ENCODE assay signal across 9 cellular contexts in the genomic region with DNA sequence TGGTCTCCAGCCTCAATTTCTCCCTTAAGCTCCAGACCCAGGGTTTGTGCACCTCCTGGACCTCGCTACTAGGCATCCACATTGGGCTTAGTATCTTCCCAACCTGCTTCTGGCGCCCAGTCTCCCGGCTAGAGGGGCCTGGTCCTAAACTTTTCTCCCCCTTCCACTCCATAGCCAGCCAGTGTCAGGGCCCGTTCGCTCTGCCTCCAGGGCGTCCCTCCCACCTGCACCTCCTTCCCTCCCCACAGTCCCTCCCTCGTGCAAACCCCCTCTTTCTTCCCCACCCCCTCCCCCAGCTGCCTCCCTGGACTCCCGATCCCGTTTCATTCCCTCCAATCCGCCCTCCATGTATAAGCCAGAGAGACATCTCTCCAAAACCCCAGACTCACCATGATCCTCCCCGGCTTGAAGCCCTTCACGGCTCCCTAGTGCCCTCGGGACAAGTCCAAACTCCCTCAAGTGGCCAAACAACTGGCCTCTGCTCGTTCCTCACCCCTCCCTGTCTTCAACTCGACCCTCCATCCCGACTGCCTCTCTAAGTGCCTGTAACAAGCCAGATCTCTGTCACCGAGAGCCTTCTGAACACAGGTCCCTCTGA. TPM values are rescaled to one million over a fixed set of nuclear protein-coding genes. Genes with fewer than 3 reads are reported as not detected.
DNase-seq lines count a peak whose midpoint lies in the region; ATAC-seq and TF ChIP-seq lines count a peak whose summit lies in the region.
"Had no signal": no experiment of that assay in that cellular context is flagged by ENCODE, and none has a peak within 500 bp of the region (broad histone marks: within the 10 kb centered on the region; RNA-seq: fewer than 3 reads in every experiment).

No MANE protein-coding gene starts in this region.

- peak overlapping the region; percentile 89 for H3K4me3 Mint-ChIP-seq in activated naive CD4-positive, alpha-beta T cell treated with anti-CD3 and anti-CD28 coated beads, Interleukin-2, amount 10 ng/mL, durations not matched to agents 7 days and 5 days
- H3K4me3 Mint-ChIP-seq in endothelial cell (ENCODE audit: unreplicated experiment) = peak overlapping the region; percentile 98

- H3K9me3 Mint-ChIP-seq in activated naive CD4-positive, alpha-beta T cell treated with anti-CD3 and anti-CD28 coated beads, Interleukin-2, amount 10 ng/mL, durations not matched to agents 7 days and 5 days = no peaks in the 10 kb centered on the region
- no peaks in the 10 kb centered on the region for H3K9me3 Mint-ChIP-seq in endothelial cell (ENCODE audit: unreplicated experiment)

- no peak for TF ChIP-seq CTCF in endothelial cell (IDR thresholded peaks at IDR 0.05; ENCODE audit: unreplicated experiment)

- H3K27me3 ChIP-seq in SJCRH30 (no peaks in the 10 kb centered on the region), mucosa of stomach (ENCODE audit: control insufficient read depth, insufficient read depth, low read length) (no peaks in the 10 kb centered on the region), aorta (ENCODE audit: control insufficient read depth in 1 of 2, insufficient read depth in 2 of 2, low read length in 1 of 2) (no peaks in the 10 kb centered on the region)

- intact Hi-C loops in aorta (cut with DNase I) = loop anchor here (5.0 to 10.0 kb wide), 3 partner anchors 191 to 214 kb away; a partner anchor contains a TSS

- no peaks in the 10 kb centered on the region for H3K9me3 ChIP-seq in SJCRH30 (replicated peaks)
- no peaks in the 10 kb centered on the region for H3K9me3 ChIP-seq in mucosa of stomach (ENCODE audit: control insufficient read depth, low read length)
- no peaks in the 10 kb centered on the region for H3K9me3 ChIP-seq in aorta (ENCODE audit: control insufficient read depth, low read length)

- peaks cover 18% of the 10 kb centered on the region for H3K36me3 Mint-ChIP-seq in activated naive CD4-positive, alpha-beta T cell treated with anti-CD3 and anti-CD28 coated beads, Interleukin-2, amount 10 ng/mL, durations not matched to agents 7 days and 5 days
- H3K36me3 Mint-ChIP-seq in endothelial cell (ENCODE audit: low read depth, unreplicated experiment) = peaks cover 14% of the 10 kb centered on the region

- CTCF ChIA-PET in activated naive CD4-positive, alpha-beta T cell treated with anti-CD3 and anti-CD28 coated beads, Interleukin-2, amount 10 ng/mL, durations not matched to agents 7 days and 5 days (lab: Charles Lee) = interaction anchor here (1.3 kb wide), 1 partner anchor 9 kb away, joined by 4 read pairs; no protein-coding TSS in a partner anchor

- H3K36me3 ChIP-seq in SJCRH30 = peaks cover 7% of the 10 kb centered on the region; the same call in 1 of the 2 replicates
- no peaks in the 10 kb centered on the region for H3K36me3 ChIP-seq in mucosa of stomach (ENCODE audit: control insufficient read depth, insufficient read depth, low read length)
- H3K36me3 ChIP-seq in aorta (ENCODE audit: control insufficient read depth in 1 of 2, insufficient read depth in 2 of 2, low read length in 1 of 2) = no peaks in the 10 kb centered on the region

- H3K27ac Mint-ChIP-seq in activated naive CD4-positive, alpha-beta T cell treated with anti-CD3 and anti-CD28 coated beads, Interleukin-2, amount 10 ng/mL, durations not matched to agents 7 days and 5 days = peak overlapping the region; percentile 92
- peak overlapping the region; percentile 94 for H3K27ac Mint-ChIP-seq in endothelial cell (ENCODE audit: unreplicated experiment)

- DNase-seq in activated naive CD4-positive, alpha-beta T cell treated with anti-CD3 and anti-CD28 coated beads, Interleukin-2, amount 10 ng/mL, durations not matched to agents 7 days and 5 days = peak; percentile 57
- no peak for DNase-seq in activated naive CD4-positive, alpha-beta T cell treated with Interleukin-2 at 50 U/mL for 16 hours
- DNase-seq in SJCRH30 (peak in 1 of 2 experiments; percentile 45), endothelial cell (ENCODE audit: low spot score) (peak; percentile 31), aorta (peak in 1 of 2 donors; percentile 54), NAMALWA (ENCODE audit: low spot score) (no peak), NCI-H187 treated with DMSO at 0.1 percent for 48 hours (lab: John Stamatoyannopoulos, UW) (no peak)

- H3K9ac ChIP-seq in mucosa of stomach (ENCODE audit: low read length) = peak overlapping the region; percentile 64

- H3K4me1 ChIP-seq in SJCRH30 (peaks cover 12% of the 10 kb centered on the region), mucosa of stomach (ENCODE audit: control insufficient read depth, insufficient read depth, low read length) (peaks cover 20% of the 10 kb centered on the region), aorta (ENCODE audit: control insufficient read depth in 1 of 2, insufficient read depth in 2 of 2, low read length in 2 of 2) (no peaks in the 10 kb centered on the region)

- WGBS in aorta, 2 donors = 3 to 4% methylated on average over 17 of the region's 17 CpGs

- H3K27ac ChIP-seq in SJCRH30 (peak overlapping the region; percentile 51), aorta (ENCODE audit: low read depth in 1 of 2, low read length in 2 of 2) (peak overlapping the region in 1 of 2 donors; percentile 65)

- ATAC-seq in aorta (ENCODE audit: low FRiP score) = peak; percentile 5

- H3K4me3 ChIP-seq in SJCRH30 (peak overlapping the region; percentile 86), mucosa of stomach (ENCODE audit: low read length) (peak overlapping the region; percentile 76), aorta (ENCODE audit: low read length in 2 of 2) (peak overlapping the region; percentile 50 to 89)

- no peaks in the 10 kb centered on the region for H3K27me3 Mint-ChIP-seq in activated naive CD4-positive, alpha-beta T cell treated with anti-CD3 and anti-CD28 coated beads, Interleukin-2, amount 10 ng/mL, durations not matched to agents 7 days and 5 days
- peaks cover 20% of the 10 kb centered on the region for H3K27me3 Mint-ChIP-seq in endothelial cell (ENCODE audit: unreplicated experiment)

- H3K4me1 Mint-ChIP-seq in activated naive CD4-positive, alpha-beta T cell treated with anti-CD3 and anti-CD28 coated beads, Interleukin-2, amount 10 ng/mL, durations not matched to agents 7 days and 5 days = peaks cover 70% of the 10 kb centered on the region
- H3K4me1 Mint-ChIP-seq in endothelial cell (ENCODE audit: unreplicated experiment) = peaks cover 42% of the 10 kb centered on the region

RNA-seq across cellular contexts. Expression of a gene that starts 1.0 kb away (rescaled TPM):
- 125 and 129 TPM in 2 replicates for total RNA-seq in SJCRH30 (2014; rRNA removed; shearing (Covaris generic))
- total RNA-seq in endothelial cell (ENCODE audit: unreplicated experiment) (127 TPM), aorta (100 to 1,000 TPM; 101 to 120 TPM)
- polyA plus RNA-seq in aorta = 100 to 1,000 TPM in 1 of 2 donors, 10 to 100 TPM in 1; 33.6 to 109 TPM

RNA-seq across cellular contexts. Expression of a gene that starts 5.4 kb away (rescaled TPM):
- 3.3 and 3.7 TPM in 2 replicates for total RNA-seq in SJCRH30 (2014; rRNA removed; shearing (Covaris generic))
- total RNA-seq in endothelial cell (ENCODE audit: unreplicated experiment) (36.2 TPM), aorta (10 to 100 TPM; 53.7 to 60.8 TPM)
- 10 to 100 TPM in 1 of 2 donors, 1 to 10 TPM in 1; 8.3 to 50.3 TPM for polyA plus RNA-seq in aorta

RNA-seq across cellular contexts. Expression of a gene that starts 20.6 kb away (rescaled TPM):
- total RNA-seq in SJCRH30 (2014; rRNA removed; shearing (Covaris generic)) = 0.59 and 0.66 TPM in 2 replicates
- total RNA-seq in endothelial cell (ENCODE audit: unreplicated experiment) (0.33 TPM), aorta (1 to 10 TPM in 1 of 2 donors, under 1 TPM in 1; 0.45 to 1.8 TPM)
- not detected for polyA plus RNA-seq in aorta

RNA-seq across cellular contexts. Expression of a gene that starts 45.0 kb away (rescaled TPM):
- not detected in 2 replicates for total RNA-seq in SJCRH30 (2014; rRNA removed; shearing (Covaris generic))
- total RNA-seq in endothelial cell (ENCODE audit: unreplicated experiment) (not detected), aorta (not detected)
- polyA plus RNA-seq in aorta = not detected
- total RNA-seq: glomerular endothelial cell had no signal

RNA-seq across cellular contexts. Expression of a gene that starts 49.7 kb away (rescaled TPM):
- 73.6 and 85.7 TPM in 2 replicates for total RNA-seq in SJCRH30 (2014; rRNA removed; shearing (Covaris generic))
- 31.7 TPM for total RNA-seq in endothelial cell (ENCODE audit: unreplicated experiment)
- total RNA-seq in aorta = 10 to 100 TPM; 33.9 to 34.5 TPM
- 10 to 100 TPM; 27.7 to 43.8 TPM for polyA plus RNA-seq in aorta

Comparison
In these comparisons a context has a peak if more than half of its experiments do, and no peak if none do; other contexts are left out.
1. DNase-seq: peak in activated naive CD4-positive, alpha-beta T cell treated with anti-CD3 and anti-CD28 coated beads, Interleukin-2, amount 10 ng/mL, durations not matched to agents 7 days and 5 days (single experiment) and endothelial cell (single experiment); none in activated naive CD4-positive, alpha-beta T cell treated with Interleukin-2 at 50 U/mL for 16 hours (single experiment), NAMALWA (single experiment) and NCI-H187 treated with DMSO at 0.1 percent for 48 hours (single experiment).
2. Peak in every context shown above with its lines, with median percentiles within 50 percentile points of each other: H3K4me3 ChIP-seq.